Comparison of ENCODE assay signal across 8 cellular contexts in the genomic region with DNA sequence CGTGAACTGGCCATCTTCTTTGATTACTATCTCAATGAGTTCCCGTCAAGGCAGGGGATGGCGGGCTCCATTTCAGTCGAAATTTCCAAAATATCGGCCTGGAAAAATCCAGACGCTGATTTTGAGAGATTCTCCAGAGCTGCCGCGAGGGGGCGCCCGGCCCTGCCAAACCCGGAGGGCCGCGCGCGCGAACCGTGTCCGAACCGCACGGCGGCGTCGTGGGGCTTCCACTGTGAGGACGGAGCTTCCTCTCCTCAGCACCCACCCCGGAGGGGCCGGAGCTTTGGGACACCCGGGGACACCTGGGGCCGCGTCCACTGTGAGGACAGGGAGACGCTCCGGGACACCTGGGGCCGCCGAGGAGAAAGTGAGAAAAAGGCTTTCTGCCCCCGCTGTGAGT.
A peak's percentile ranks its signal among the peaks of the same experiment; 100 is the strongest.
DNase-seq lines count a peak whose midpoint lies in the region; ATAC-seq and TF ChIP-seq lines count a peak whose summit lies in the region.
"Not testable (repeated sequence)": the region's sequence is repeated elsewhere in the genome, so short reads cannot be mapped to it uniquely, and the experiment has no call there.

No MANE protein-coding gene starts in this region.

- H2BK120ac ChIP-seq in neuronal stem cell (ENCODE audit: low read depth, low read length): not testable (repeated sequence)

- H3K9ac ChIP-seq in neuronal stem cell (ENCODE audit: low read depth, low read length, poor library complexity): not testable (repeated sequence)

- H2BK12ac ChIP-seq in neuronal stem cell (ENCODE audit: low read length): not testable (repeated sequence)

- not testable (repeated sequence) for H3K14ac ChIP-seq in neuronal stem cell (ENCODE audit: low read length)

- H2AFZ ChIP-seq in neuronal stem cell (ENCODE audit: low read length): peak overlapping the region; percentile 59

- not testable (repeated sequence) for H2BK15ac ChIP-seq in neuronal stem cell (ENCODE audit: low read length)

- CTCF ChIA-PET in activated CD8-positive, alpha-beta T cell treated with anti-CD3 and anti-CD28 coated beads, Interleukin-2, amount 10 ng/mL, durations not matched to agents 7 days and 5 days (lab: Charles Lee): not testable (repeated sequence)

- not testable (repeated sequence) for H3K23ac ChIP-seq in neuronal stem cell (ENCODE audit: low read depth, low read length, poor library complexity)

- H3K36me3 Mint-ChIP-seq in HFFc6 (ENCODE audit: low read depth); activated CD8-positive, alpha-beta T cell treated with anti-CD3 and anti-CD28 coated beads, Interleukin-2, amount 10 ng/mL, durations not matched to agents 7 days and 5 days (ENCODE audit: low read depth): not testable (repeated sequence)

- not testable (repeated sequence) for H3K9me3 ChIP-seq in right cardiac atrium (ENCODE audit: control insufficient read depth, low read length); neuronal stem cell (replicated peaks in 1 of 2; ENCODE audit: control insufficient read depth in 2 of 2, insufficient read depth in 1 of 2, low read depth in 1 of 2, low read length in 2 of 2)

- not testable (repeated sequence) for H3K79me1 ChIP-seq in neuronal stem cell (ENCODE audit: low read depth, low read length)

- not testable (repeated sequence) for H3K4me1 Mint-ChIP-seq in HFFc6 (ENCODE audit: low read depth); activated CD8-positive, alpha-beta T cell treated with anti-CD3 and anti-CD28 coated beads, Interleukin-2, amount 10 ng/mL, durations not matched to agents 7 days and 5 days (ENCODE audit: low read depth)

- not testable (repeated sequence) for H3K36me3 ChIP-seq in neuronal stem cell (replicated peaks in 1 of 2; ENCODE audit: control insufficient read depth in 2 of 2, insufficient read depth in 2 of 2, low read length in 2 of 2)

- not testable (repeated sequence) for ATAC-seq in activated CD8-positive, alpha-beta T cell treated with anti-CD3 and anti-CD28 coated beads, Interleukin-2, amount 10 ng/mL, durations not matched to agents 7 days and 5 days
- peak in 1 of 2 donors; percentile 25 for ATAC-seq in right cardiac atrium

- intact Hi-C loops in right cardiac atrium (cut with DNase I): not testable (repeated sequence)

- H3K18ac ChIP-seq in neuronal stem cell (ENCODE audit: low read length): not testable (repeated sequence)

- WGBS in right cardiac atrium: 33% methylated on average over 4 of the region's 34 CpGs
- WGBS in neuronal stem cell (ENCODE audit: extremely low coverage in 2 of 2, insufficient read length in 2 of 2, insufficient replicate concordance in 1 of 2), 2 donors: no CpG with 5 or more reads among the region's 34 CpGs

- not testable (repeated sequence) for H3K4me2 ChIP-seq in neuronal stem cell (ENCODE audit: insufficient read depth, low read length, poor library complexity, severe bottlenecking)

- not testable (repeated sequence) for H3K27me3 ChIP-seq in right cardiac atrium (ENCODE audit: control insufficient read depth, insufficient read depth); neuronal stem cell (ENCODE audit: control insufficient read depth in 3 of 3, insufficient read depth in 3 of 3, low read depth in 1 of 3, low read length in 3 of 3)

- not testable (repeated sequence) for H3K9me3 Mint-ChIP-seq in HFFc6; activated CD8-positive, alpha-beta T cell treated with anti-CD3 and anti-CD28 coated beads, Interleukin-2, amount 10 ng/mL, durations not matched to agents 7 days and 5 days (ENCODE audit: insufficient read depth)

- not testable (repeated sequence) for H4K8ac ChIP-seq in neuronal stem cell (ENCODE audit: low read depth, low read length)

- not testable (repeated sequence) for H3K4me3 ChIP-seq in right cardiac atrium (ENCODE audit: low read length); neuronal stem cell (ENCODE audit: low read length in 2 of 2)

- H4K91ac ChIP-seq in neuronal stem cell (ENCODE audit: low read depth, low read length, poor library complexity): not testable (repeated sequence)

- POLR2A ChIA-PET in activated CD8-positive, alpha-beta T cell treated with anti-CD3 and anti-CD28 coated beads, Interleukin-2, amount 10 ng/mL, durations not matched to agents 7 days and 5 days (lab: Charles Lee): not testable (repeated sequence)

- DNase-seq in COR-L47 (lab: John Stamatoyannopoulos, UW): peak; percentile 47
- not testable (repeated sequence) for DNase-seq in HFFc6; neuronal stem cell (ENCODE audit: low spot score)
- DNase-seq in NCI-H774 (lab: John Stamatoyannopoulos, UW): peak; percentile 54
- peak; percentile 37 for DNase-seq in activated CD8-positive, alpha-beta T cell treated with anti-CD3 and anti-CD28 coated beads, Interleukin-2, amount 10 ng/mL, durations not matched to agents 7 days and 5 days
- peak; percentile 14 for DNase-seq in dedifferentiated amniotic fluid mesenchymal stem cell (ENCODE audit: extremely low spot score)
- peak; percentile 60 to 81 (median 69) for DNase-seq in right cardiac atrium
- peak; percentile 66 for DNase-seq in stimulated activated CD8-positive, alpha-beta memory T cell treated with anti-CD3 and anti-CD28 coated beads, Interleukin-4, amount 100 ng/mL, for 48 hours

- 0 out of 2 replicates have a peak, but pooled peaks have one; percentile 12 for TF ChIP-seq CTCF in HFFc6 (IDR thresholded peaks at IDR 0.05)

- H3K27ac ChIP-seq in right cardiac atrium (ENCODE audit: low read length); neuronal stem cell (replicated peaks; ENCODE audit: low read length): not testable (repeated sequence)

- not testable (repeated sequence) for H2BK5ac ChIP-seq in neuronal stem cell (ENCODE audit: low read length)

- not testable (repeated sequence) for H3K4me1 ChIP-seq in right cardiac atrium (ENCODE audit: control insufficient read depth, insufficient read depth, low read length); neuronal stem cell (ENCODE audit: control insufficient read depth in 2 of 2, insufficient read depth in 1 of 2, low read depth in 1 of 2, low read length in 2 of 2)

- H3K4me3 Mint-ChIP-seq in HFFc6; activated CD8-positive, alpha-beta T cell treated with anti-CD3 and anti-CD28 coated beads, Interleukin-2, amount 10 ng/mL, durations not matched to agents 7 days and 5 days: not testable (repeated sequence)

- H3K4ac ChIP-seq in neuronal stem cell (ENCODE audit: low read length): not testable (repeated sequence)

- not testable (repeated sequence) for H3K27ac Mint-ChIP-seq in HFFc6; activated CD8-positive, alpha-beta T cell treated with anti-CD3 and anti-CD28 coated beads, Interleukin-2, amount 10 ng/mL, durations not matched to agents 7 days and 5 days

- not testable (repeated sequence) for H3K27me3 Mint-ChIP-seq in HFFc6 (ENCODE audit: insufficient read depth); activated CD8-positive, alpha-beta T cell treated with anti-CD3 and anti-CD28 coated beads, Interleukin-2, amount 10 ng/mL, durations not matched to agents 7 days and 5 days (ENCODE audit: low read depth)

- H2AK5ac ChIP-seq in neuronal stem cell (ENCODE audit: low read depth, low read length): not testable (repeated sequence)
